In genomic region chr17:42031584-42031983, GRCh38 we compare ENCODE assay signal across 23 cellular contexts. TPM values are rescaled to one million over a fixed set of nuclear protein-coding genes. Genes with fewer than 3 reads are reported as not detected.
DNase-seq lines count a peak whose midpoint lies in the region; ATAC-seq and TF ChIP-seq lines count a peak whose summit lies in the region.
"Had no signal": no experiment of that assay in that cellular context is flagged by ENCODE, and none has a peak within 500 bp of the region (broad histone marks: within the 10 kb centered on the region; RNA-seq: fewer than 3 reads in every experiment).

No MANE protein-coding gene starts in this region.

- peak; percentile 74 for ATAC-seq in Right ventricle myocardium inferior
- no peak for ATAC-seq in GM18511 (IDR thresholded peaks at IDR 0.05; ENCODE audit: unreplicated experiment)
- ATAC-seq: CD8-positive, alpha-beta T cell; PC-3 had no signal

- H4K5ac ChIP-seq in mesendoderm (ENCODE audit: low read length) = no peak overlapping the region

- intact Hi-C loops in Right ventricle myocardium inferior (cut with DNase I) = no loop called here
- intact Hi-C loops in left ventricle myocardium inferior (cut with micrococcal nuclease) = no loop called here

- H3K27ac ChIP-seq in right atrium auricular region (no peak overlapping the region), left ventricle myocardium inferior (replicated peaks) (no peak overlapping the region), mesendoderm (ENCODE audit: low read depth, low read length) (no peak overlapping the region)
- H3K27ac ChIP-seq: 22Rv1, C4-2B had no signal

- H2BK15ac ChIP-seq in mesendoderm (replicated peaks; ENCODE audit: low read depth) = no peak overlapping the region

- no peak overlapping the region for H3K9ac ChIP-seq in mesendoderm (ENCODE audit: low read length)

- H3K79me2 ChIP-seq in mesendoderm (ENCODE audit: control insufficient read depth, insufficient read depth, low read length) = no peaks in the 10 kb centered on the region

- H4K8ac ChIP-seq in mesendoderm (ENCODE audit: low read depth, low read length) = no peak overlapping the region

- no peaks in the 10 kb centered on the region for H3K27me3 ChIP-seq in right atrium auricular region
- peaks cover 32% of the 10 kb centered on the region for H3K27me3 ChIP-seq in left ventricle myocardium inferior (ENCODE audit: low read depth)
- H3K27me3 ChIP-seq in mesendoderm (ENCODE audit: insufficient read depth, low read length, poor library complexity) = no peaks in the 10 kb centered on the region

- no CpG with 5 or more reads among the region's 6 CpGs for WGBS in mesendoderm (ENCODE audit: extremely low coverage, insufficient coverage, low lambda C conversion rate)

- TF ChIP-seq CTCF in right atrium auricular region (IDR thresholded peaks at IDR 0.05) = no peak
- TF ChIP-seq CTCF in left ventricle myocardium inferior (IDR thresholded peaks at IDR 0.05; ENCODE audit: borderline replicate concordance) = no peak

- no peaks in the 10 kb centered on the region for H3K79me1 ChIP-seq in mesendoderm (ENCODE audit: low read length)

- H3K36me3 ChIP-seq in right atrium auricular region (no peaks in the 10 kb centered on the region), left ventricle myocardium inferior (no peaks in the 10 kb centered on the region), mesendoderm (ENCODE audit: control insufficient read depth, insufficient read depth, low read length) (no peaks in the 10 kb centered on the region)

- H3K9me3 ChIP-seq in right atrium auricular region (no peaks in the 10 kb centered on the region), left ventricle myocardium inferior (replicated peaks) (no peaks in the 10 kb centered on the region)
- H3K9me3 ChIP-seq: Caco-2 had no signal

- no peak overlapping the region for H3K18ac ChIP-seq in mesendoderm (ENCODE audit: low read length)

- no peak overlapping the region for H2AK5ac ChIP-seq in mesendoderm (ENCODE audit: low read length)

- no peak overlapping the region for H3K56ac ChIP-seq in mesendoderm (ENCODE audit: low read length)

- H3K23ac ChIP-seq in mesendoderm (ENCODE audit: low read length) = peak overlapping the region; percentile 66

- H3K4me2 ChIP-seq in mesendoderm (ENCODE audit: low read length) = no peak overlapping the region

- H2BK5ac ChIP-seq in mesendoderm (ENCODE audit: low read length) = no peak overlapping the region

- H3K4me1 ChIP-seq in right atrium auricular region (no peaks in the 10 kb centered on the region), left ventricle myocardium inferior (no peaks in the 10 kb centered on the region), mesendoderm (ENCODE audit: control insufficient read depth, low read depth, low read length) (no peaks in the 10 kb centered on the region)
- H3K4me1 ChIP-seq: Caco-2 had no signal

- H3K4ac ChIP-seq in mesendoderm (ENCODE audit: low read depth, low read length) = no peak overlapping the region

- H3K4me3 ChIP-seq in right atrium auricular region = no peak overlapping the region
- H3K4me3 ChIP-seq in left ventricle myocardium inferior = no peak overlapping the region
- H3K4me3 ChIP-seq in mesendoderm (ENCODE audit: low read length) = no peak overlapping the region

- H2BK120ac ChIP-seq in mesendoderm (ENCODE audit: low read depth, low read length) = no peak overlapping the region

- DNase-seq in Right ventricle myocardium inferior (ENCODE audit: missing footprints) (no peak), right atrium auricular region (ENCODE audit: low spot score) (no peak), left ventricle myocardium inferior (peak; percentile 54), mesendoderm (no peak), GF-D8 (lab: John Stamatoyannopoulos, UW) (no peak)
- DNase-seq in activated CD8-positive, alpha-beta memory T cell treated with anti-CD3 and anti-CD28 coated beads, Interleukin-2, amount 50 U/mL, for 4 hours = no peak
- DNase-seq: Caco-2; CD8-positive, alpha-beta T cell; DND-41; H7; KBM-7; MV-4-11; NCI-H1105; NCI-H2029; NCI-H446; NCI-H526; NCI-H82; NK-92 treated with Interleukin-12 subunit alpha and Interleukin-12 subunit beta, amount 100 ng/mL, for 24 hours; PC-3; SHP77 treated with DMSO at 0.1 percent for 48 hours had no signal

RNA-seq across cellular contexts. Expression of gene NKIRAS2, which starts 11.7 kb away (rescaled TPM):
- total RNA-seq in Right ventricle myocardium inferior = 47.1 TPM
- 10 to 100 TPM; 64.8 to 69.8 TPM for total RNA-seq in right atrium auricular region
- 50.9 TPM for total RNA-seq in left ventricle myocardium inferior
- 43.6 TPM for polyA plus RNA-seq in mesendoderm (2013, experiment 1 of 2)
- polyA plus RNA-seq in mesendoderm (2013, experiment 2 of 2) = 42.4 TPM

RNA-seq across cellular contexts. Expression of gene DNAJC7, which starts 14.3 kb away (rescaled TPM):
- total RNA-seq in Right ventricle myocardium inferior (79.0 TPM), right atrium auricular region (10 to 100 TPM; 42.7 to 47.1 TPM), left ventricle myocardium inferior (71.2 TPM)
- 157 TPM for polyA plus RNA-seq in mesendoderm (2013, experiment 1 of 2)
- polyA plus RNA-seq in mesendoderm (2013, experiment 2 of 2) = 150 TPM

RNA-seq across cellular contexts. Expression of gene C17orf113, which starts 18.8 kb away (rescaled TPM):
- total RNA-seq in Right ventricle myocardium inferior (0.73 TPM), right atrium auricular region (under 1 TPM; 0.74 to 0.94 TPM), left ventricle myocardium inferior (0.63 TPM)
- polyA plus RNA-seq in mesendoderm (2013, experiment 1 of 2) = 0.29 TPM
- polyA plus RNA-seq in mesendoderm (2013, experiment 2 of 2) = 0.20 TPM
